In genomic region chr5:22968386-22968785, GRCh38 we compare ENCODE assay signal across 32 cellular contexts.
"Had no signal": no experiment of that assay in that cellular context is flagged by ENCODE, and none has a peak within 500 bp of the region (broad histone marks: within the 10 kb centered on the region; RNA-seq: fewer than 3 reads in every experiment).

No MANE protein-coding gene starts in this region.

- FAIRE-seq: astrocyte, bronchial epithelial cell had no signal

- H3K9me3 ChIP-seq: adrenal gland had no signal

- H3K36me3 ChIP-seq: adrenal gland, ascending aorta, brain microvascular endothelial cell, breast epithelium, cardiac muscle cell had no signal

- H3K27ac ChIP-seq: adrenal gland, ascending aorta, body of pancreas, brain microvascular endothelial cell, breast epithelium, cardiac muscle cell had no signal

- H3K4me1 ChIP-seq: adrenal gland, ascending aorta, body of pancreas, breast epithelium had no signal

- H3K27me3 ChIP-seq: adrenal gland, ascending aorta, body of pancreas, brain microvascular endothelial cell, breast epithelium, cardiac muscle cell had no signal

- H3K4me3 ChIP-seq: adrenal gland, ascending aorta, body of pancreas, breast epithelium, cardiac muscle cell had no signal

- DNase-seq: activated effector memory CD4-positive, alpha-beta T cell treated with anti-CD3 and anti-CD28 coated beads, Interleukin-2, amount 50 U/mL, for 16 hours; activated effector memory CD4-positive, alpha-beta T cell treated with Interleukin-2 at 50 U/mL for 16 hours; activated gamma-delta T cell; activated gamma-delta T cell treated with Interleukin-2 at 50 U/mL for 16 hours; activated naive CD4-positive, alpha-beta T cell; activated naive CD4-positive, alpha-beta T cell treated with anti-CD3 and anti-CD28 coated beads for 36 hours; activated naive CD4-positive, alpha-beta T cell treated with anti-CD3 and anti-CD28 coated beads, Interleukin-2, amount 10 ng/mL, durations not matched to agents 7 days and 5 days; activated naive CD4-positive, alpha-beta T cell treated with anti-CD3 and anti-CD28 coated beads, Interleukin-2, amount 50 U/mL, for 16 hours; activated naive CD4-positive, alpha-beta T cell treated with Interleukin-2 at 50 U/mL for 16 hours; activated naive CD8-positive, alpha-beta T cell treated with anti-CD3 and anti-CD28 coated beads for 36 hours; activated naive CD8-positive, alpha-beta T cell treated with anti-CD3 and anti-CD28 coated beads, Interleukin-2, amount 10 ng/mL, durations not matched to agents 7 days and 5 days; activated naive CD8-positive, alpha-beta T cell treated with anti-CD3 and anti-CD28 coated beads, Interleukin-2, amount 50 U/mL, for 24 hours; activated T-cell treated with anti-CD3 and anti-CD28 coated beads, Interleukin-2, amount 50 U/mL, for 1 hour; activated T-cell treated with anti-CD3 and anti-CD28 coated beads, Interleukin-2, amount 50 U/mL, for 24 hours; activated T-cell treated with anti-CD3 and anti-CD28 coated beads, Interleukin-2, amount 50 U/mL, for 4 hours; activated T-cell treated with anti-CD3 and anti-CD28 coated beads, Interleukin-2, amount 50 U/mL, for 48 hours; activated T-cell treated with anti-CD3 and anti-CD28 coated beads, Interleukin-2, amount 50 U/mL, for 72 hours; adrenal gland; amniotic stem cell; amygdala; anterior cingulate cortex; aorta; body of pancreas; brain microvascular endothelial cell; caudate nucleus; central memory CD4-positive, alpha-beta T cell; cerebellar nuclear complex had no signal
